In the genomic region with DNA sequence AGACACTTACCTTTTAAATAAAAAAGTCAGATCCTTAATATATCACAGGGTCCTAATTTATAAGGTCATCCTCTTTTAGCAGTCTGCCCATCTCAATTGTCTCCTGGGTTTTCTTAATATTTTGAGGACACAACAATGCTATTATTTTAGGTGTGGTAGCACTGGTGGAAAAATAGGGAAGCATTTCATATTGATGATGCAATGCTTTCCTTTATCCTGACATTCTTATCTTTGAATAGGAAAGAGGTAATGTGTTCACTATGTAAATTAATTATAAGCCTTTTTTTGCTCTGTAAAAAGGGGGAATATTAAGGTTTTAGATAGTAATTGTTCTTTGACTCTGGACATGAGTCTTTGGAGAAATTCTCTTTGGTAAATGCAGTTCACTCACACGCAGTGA, we compare ENCODE assay signal across 1 cellular context.
TF ChIP-seq lines count a peak whose summit lies in the region.

No MANE protein-coding gene starts in this region.

TF ChIP-seq in GM23338, 12 proteins besides CTCF, POLR2A, EP300 and RAD21 (continued from another document):
- TF ChIP-seq CREB1 (CRISPR knock-in tag; IDR thresholded peaks at IDR 0.05; ENCODE audit: low read depth): no peak
